ENCODE assay signal across 7 cellular contexts in genomic region chr2:36966370-36967235, GRCh38. TPM values are rescaled to one million over a fixed set of nuclear protein-coding genes. Genes with fewer than 3 reads are reported as not detected.
DNase-seq lines count a peak whose midpoint lies in the region; ATAC-seq, FAIRE-seq and TF ChIP-seq lines count a peak whose summit lies in the region.

Gene STRN, minus strand, starts transcription at chr2:36966536. Its CDS starts 73 bp downstream, at chr2:36966463.

- peak within 1 kb of the TSS; percentile 82 for H3K27ac Mint-ChIP-seq in astrocyte (ENCODE audit: unreplicated experiment)

- peak within 1 kb of the TSS; percentile 96 for H3K4me3 Mint-ChIP-seq in astrocyte (ENCODE audit: unreplicated experiment)

- H3K9ac ChIP-seq in astrocyte (ENCODE audit: low read length), result peak within 1 kb of the TSS; percentile 89

- no peaks in the 10 kb centered on the region for H3K9me3 ChIP-seq in astrocyte (ENCODE audit: insufficient read depth, low read depth, low read length)

- peaks cover 46% of the 10 kb centered on the region for H3K79me2 ChIP-seq in astrocyte (ENCODE audit: insufficient read depth, low read length)

- no peaks in the 10 kb centered on the region for H3K27me3 Mint-ChIP-seq in astrocyte (ENCODE audit: low read depth, unreplicated experiment)

- H4K20me1 ChIP-seq in astrocyte (ENCODE audit: insufficient read depth, low read length), result peaks cover 30% of the 10 kb centered on the region

- TF ChIP-seq CTCF in astrocyte (IDR thresholded peaks at IDR 0.05; ENCODE audit: insufficient read depth, low read depth, low read length), result no peak

- H3K36me3 Mint-ChIP-seq in astrocyte (ENCODE audit: low read depth, unreplicated experiment), result no peaks in the 10 kb centered on the region

- peaks cover 5% of the 10 kb centered on the region for H3K4me1 ChIP-seq in astrocyte (ENCODE audit: insufficient read depth, low read length)

- H3K9me3 Mint-ChIP-seq in astrocyte (ENCODE audit: unreplicated experiment), result no peaks in the 10 kb centered on the region

- H3K4me2 ChIP-seq in astrocyte (ENCODE audit: low read length), result peak within 1 kb of the TSS; percentile 99

- peak within 1 kb of the TSS; percentile 96 for H2AFZ ChIP-seq in astrocyte (ENCODE audit: low read depth, low read length)

- FAIRE-seq in astrocyte (lab: Jason Lieb, UNC), result no peak

- H3K27ac ChIP-seq in astrocyte (ENCODE audit: low read depth, low read length), result peak within 1 kb of the TSS; percentile 71

- H3K27me3 ChIP-seq in astrocyte (ENCODE audit: insufficient read depth, low read length), result no peaks in the 10 kb centered on the region

- H3K36me3 ChIP-seq in astrocyte (ENCODE audit: insufficient read depth, low read length), result no peaks in the 10 kb centered on the region

- DNase-seq in NCI-H2029 treated with DMSO at 0.1 percent for 48 hours (lab: John Stamatoyannopoulos, UW) (peak; percentile 64), T-helper 22 cell (ENCODE audit: low read depth) (peak; percentile 95), astrocyte (ENCODE audit: low read depth) (peak; percentile 85), hepatic stellate cell (ENCODE audit: low spot score) (peak; percentile 95), retina (peak; percentile 95)

- peak within 1 kb of the TSS; percentile 83 for H3K4me3 ChIP-seq in astrocyte (ENCODE audit: insufficient read depth, low read depth, low read length)

- ATAC-seq in GM18511 (IDR thresholded peaks at IDR 0.05; ENCODE audit: unreplicated experiment), result peak; percentile 97
- ATAC-seq in HG03025 (IDR thresholded peaks at IDR 0.05; ENCODE audit: low FRiP score, unreplicated experiment), result peak; percentile 97

- H3K4me1 Mint-ChIP-seq in astrocyte (ENCODE audit: low read depth, unreplicated experiment), result peaks cover 17% of the 10 kb centered on the region

RNA-seq across cellular contexts. Expression of gene STRN, which starts in this region (rescaled TPM):
- total RNA-seq in astrocyte, result 24.2 and 25.6 TPM in 2 replicates

Comparison
In these comparisons a context has a peak if more than half of its experiments do, and no peak if none do; other contexts are left out.
1. Peak in every context shown above with its lines: DNase-seq, ATAC-seq, H3K4me3 ChIP-seq and H3K27ac ChIP-seq.